ENCODE assay signal across 8 cellular contexts in genomic region chr21:41411449-41412089, GRCh38. TPM values are rescaled to one million over a fixed set of nuclear protein-coding genes. Genes with fewer than 3 reads are reported as not detected.
DNase-seq lines count a peak whose midpoint lies in the region; ATAC-seq and TF ChIP-seq lines count a peak whose summit lies in the region.

No MANE protein-coding gene starts in this region.

- H4K20me1 ChIP-seq in DND-41 (ENCODE audit: insufficient read depth, low read length) = no peaks in the 10 kb centered on the region

- 86% methylated on average over 5 of the region's 5 CpGs for WGBS in liver

- no peak overlapping the region for H3K4me2 ChIP-seq in DND-41 (ENCODE audit: insufficient read depth, low read length)

- CTCF ChIA-PET in activated CD4-positive, alpha-beta memory T cell treated with anti-CD3 and anti-CD28 coated beads, Interleukin-2, amount 10 ng/mL, durations not matched to agents 7 days and 5 days (lab: Charles Lee) = interaction anchor here (1.0 to 2.4 kb wide), 6 partner anchors 10 to 128 kb away, joined by 3 to 9 read pairs (median 4); partner anchors contain the start of gene MX1

- TF ChIP-seq CTCF in DND-41 (IDR thresholded peaks at IDR 0.05; ENCODE audit: borderline replicate concordance, extremely low read depth, low read length, poor library complexity, severe bottlenecking) (peak; percentile 24), liver (IDR thresholded peaks at IDR 0.05; ENCODE audit: low read depth, low read length, missing input control) (peak; percentile 1)

- H3K4me3 ChIP-seq in DND-41 (ENCODE audit: low read depth in 1 of 2, low read length in 2 of 2) (no peak overlapping the region), liver (ENCODE audit: low read depth in 1 of 3, low read length in 3 of 3) (no peak overlapping the region)

- H3K9me3 ChIP-seq in DND-41 (ENCODE audit: insufficient read depth, low read length, severe bottlenecking) = peaks cover 4% of the 10 kb centered on the region
- no peaks in the 10 kb centered on the region for H3K9me3 ChIP-seq in liver (ENCODE audit: control insufficient read depth in 4 of 4, low read length in 3 of 4)

- no peak overlapping the region for H3K4me3 Mint-ChIP-seq in activated CD4-positive, alpha-beta memory T cell treated with anti-CD3 and anti-CD28 coated beads, Interleukin-2, amount 10 ng/mL, durations not matched to agents 7 days and 5 days

- no peak overlapping the region for H2AFZ ChIP-seq in DND-41 (ENCODE audit: low read depth, low read length)

- POLR2A ChIA-PET in activated CD4-positive, alpha-beta memory T cell treated with anti-CD3 and anti-CD28 coated beads, Interleukin-2, amount 10 ng/mL, durations not matched to agents 7 days and 5 days (lab: Charles Lee) = interaction anchor here (0.7 to 2.3 kb wide), 5 partner anchors 11 to 41 kb away, joined by 3 to 14 read pairs (median 4); partner anchors contain the start of gene MX1

- H3K27ac ChIP-seq in DND-41 (ENCODE audit: low read length) (no peak overlapping the region), liver (ENCODE audit: low read depth in 1 of 2, low read length in 2 of 2) (no peak overlapping the region)

- H3K27me3 Mint-ChIP-seq in activated CD4-positive, alpha-beta memory T cell treated with anti-CD3 and anti-CD28 coated beads, Interleukin-2, amount 10 ng/mL, durations not matched to agents 7 days and 5 days = peaks cover 47% of the 10 kb centered on the region

- H3K4me1 ChIP-seq in DND-41 (ENCODE audit: insufficient read depth, low read length) = no peaks in the 10 kb centered on the region
- no peaks in the 10 kb centered on the region for H3K4me1 ChIP-seq in liver (ENCODE audit: control insufficient read depth in 4 of 4, insufficient read depth in 4 of 4, low read length in 3 of 4)

- H3K4me1 Mint-ChIP-seq in activated CD4-positive, alpha-beta memory T cell treated with anti-CD3 and anti-CD28 coated beads, Interleukin-2, amount 10 ng/mL, durations not matched to agents 7 days and 5 days = peaks cover 9% of the 10 kb centered on the region

- H3K36me3 Mint-ChIP-seq in activated CD4-positive, alpha-beta memory T cell treated with anti-CD3 and anti-CD28 coated beads, Interleukin-2, amount 10 ng/mL, durations not matched to agents 7 days and 5 days (ENCODE audit: low read depth) = peaks cover 67% of the 10 kb centered on the region

- ATAC-seq in DND-41 (ENCODE audit: insufficient read depth, low read depth) (peak; percentile 61), HG02885 (IDR thresholded peaks at IDR 0.05; ENCODE audit: poor library complexity, unreplicated experiment) (peak; percentile 46)

- H3K36me3 ChIP-seq in DND-41 (ENCODE audit: insufficient read depth, low read length) = peaks cover 44% of the 10 kb centered on the region
- H3K36me3 ChIP-seq in liver (ENCODE audit: control insufficient read depth in 4 of 4, insufficient read depth in 3 of 4, low read depth in 1 of 4, low read length in 3 of 4) = peaks cover 0 to 5% (median 0%) of the 10 kb centered on the region in 4 donors

- DNase-seq in DND-41 (no peak), GM03348 (ENCODE audit: low spot score) (no peak), GF-D8 (lab: John Stamatoyannopoulos, UW) (no peak), superior temporal gyrus (ENCODE audit: extremely low spot score) (no peak), epidermal melanocyte (ENCODE audit: insufficient read length, low spot score) (no peak)
- DNase-seq in activated CD4-positive, alpha-beta memory T cell treated with anti-CD3 and anti-CD28 coated beads, Interleukin-2, amount 10 ng/mL, durations not matched to agents 7 days and 5 days = peak; percentile 34

- no peak overlapping the region for H3K9ac ChIP-seq in DND-41 (ENCODE audit: low read depth, low read length)
- no peak overlapping the region for H3K9ac ChIP-seq in liver (ENCODE audit: low read depth in 1 of 2, low read length in 2 of 2)

- no peak overlapping the region for H3K27ac Mint-ChIP-seq in activated CD4-positive, alpha-beta memory T cell treated with anti-CD3 and anti-CD28 coated beads, Interleukin-2, amount 10 ng/mL, durations not matched to agents 7 days and 5 days

- peaks cover 26% of the 10 kb centered on the region for H3K9me3 Mint-ChIP-seq in activated CD4-positive, alpha-beta memory T cell treated with anti-CD3 and anti-CD28 coated beads, Interleukin-2, amount 10 ng/mL, durations not matched to agents 7 days and 5 days

- no peak for TF ChIP-seq RAD21 in liver (IDR thresholded peaks at IDR 0.05)

- H3K27me3 ChIP-seq in DND-41 (ENCODE audit: insufficient read depth, low read length, poor library complexity) (no peaks in the 10 kb centered on the region), liver (ENCODE audit: control insufficient read depth in 4 of 4, insufficient read depth in 4 of 4, low read length in 3 of 4) (peaks cover 0 to 2% (median 0%) of the 10 kb centered on the region in 4 donors)

- no peaks in the 10 kb centered on the region for H3K79me2 ChIP-seq in DND-41 (ENCODE audit: insufficient read depth, low read length)

TF ChIP-seq in liver, 16 proteins besides CTCF, POLR2A, EP300 and RAD21:
- no peak for TF ChIP-seq REST (IDR thresholded peaks at IDR 0.05)
- TF ChIP-seq TAF1 (conservative IDR thresholded peaks at IDR 0.05) = no peak
- no peak for TF ChIP-seq FOXA1 (IDR thresholded peaks at IDR 0.05)
- no peak for TF ChIP-seq ZBTB33 (IDR thresholded peaks at IDR 0.05)
- TF ChIP-seq JUND (IDR thresholded peaks at IDR 0.05) = no peak
- TF ChIP-seq HNF4A (conservative IDR thresholded peaks at IDR 0.05) = no peak
- no peak for TF ChIP-seq EGR1 (IDR thresholded peaks at IDR 0.05; ENCODE audit: low read depth in 2 of 2)
- TF ChIP-seq HNF4G (IDR thresholded peaks at IDR 0.05) = no peak
- TF ChIP-seq YY1 (IDR thresholded peaks at IDR 0.05) = no peak
- TF ChIP-seq MAX (IDR thresholded peaks at IDR 0.05) = no peak
- no peak for TF ChIP-seq GABPA (IDR thresholded peaks at IDR 0.05 in 1 of 2, conservative IDR thresholded peaks at IDR 0.05 in 1 of 2)
- no peak for TF ChIP-seq ATF3 (IDR thresholded peaks at IDR 0.05)
- no peak for TF ChIP-seq SP1 (IDR thresholded peaks at IDR 0.05)
- no peak for TF ChIP-seq RXRA (IDR thresholded peaks at IDR 0.05)
- no peak for TF ChIP-seq NR2F2 (IDR thresholded peaks at IDR 0.05)
- TF ChIP-seq FOXA2 (IDR thresholded peaks at IDR 0.05) = no peak

RNA-seq across cellular contexts. Expression of gene MX1, which starts 14.5 kb away (rescaled TPM):
- total RNA-seq in activated CD4-positive, alpha-beta memory T cell treated with anti-CD3 and anti-CD28 coated beads, Interleukin-2, amount 10 ng/mL, durations not matched to agents 7 days and 5 days = 100 to 1,000 TPM; 682 to 702 TPM
- 10 to 100 TPM; 15.1 to 21.3 TPM for total RNA-seq in liver
- polyA plus RNA-seq in liver = 10 to 100 TPM; 16.3 to 19.7 TPM

RNA-seq across cellular contexts. Expression of gene MX2, which starts 49.7 kb away (rescaled TPM):
- total RNA-seq in activated CD4-positive, alpha-beta memory T cell treated with anti-CD3 and anti-CD28 coated beads, Interleukin-2, amount 10 ng/mL, durations not matched to agents 7 days and 5 days = 100 to 1,000 TPM; 167 to 171 TPM
- 1 to 10 TPM; 2.6 to 4.7 TPM for total RNA-seq in liver
- polyA plus RNA-seq in liver = 1 to 10 TPM in 1 of 2 donors, under 1 TPM in 1; 0.69 to 1.9 TPM

Comparison
In these comparisons a context has a peak if more than half of its experiments do, and no peak if none do; other contexts are left out.
1. RNA of gene MX1, which starts 14.5 kb away (total RNA-seq): 682 to 702 TPM in activated CD4-positive, alpha-beta memory T cell treated with anti-CD3 and anti-CD28 coated beads, Interleukin-2, amount 10 ng/mL, durations not matched to agents 7 days and 5 days; 15.1 to 21.3 TPM in liver; every median in the first group is over 10 times any median in the second.
2. RNA of gene MX2, which starts 49.7 kb away (total RNA-seq): 167 to 171 TPM in activated CD4-positive, alpha-beta memory T cell treated with anti-CD3 and anti-CD28 coated beads, Interleukin-2, amount 10 ng/mL, durations not matched to agents 7 days and 5 days; 2.6 to 4.7 TPM in liver; every median in the first group is over 10 times any median in the second.